12 cellular contexts compared by ENCODE assay signal in genomic region chr6:154555075-154555677, GRCh38. TPM values are rescaled to one million over a fixed set of nuclear protein-coding genes. Genes with fewer than 3 reads are reported as not detected.
DNase-seq lines count a peak whose midpoint lies in the region; ATAC-seq and TF ChIP-seq lines count a peak whose summit lies in the region.
"Had no signal": no experiment of that assay in that cellular context is flagged by ENCODE, and none has a peak within 500 bp of the region (broad histone marks: within the 10 kb centered on the region; RNA-seq: fewer than 3 reads in every experiment).

No MANE protein-coding gene starts in this region.

- H3K9me3 Mint-ChIP-seq in progenitor cell of endocrine pancreas (ENCODE audit: low read depth) = peaks cover 3% of the 10 kb centered on the region
- H3K9me3 Mint-ChIP-seq: central memory CD8-positive, alpha-beta T cell; stimulated activated memory B cell treated with anti-CD40 and anti-IgM and Interleukin-4, amounts not matched to agents 10 μg/mL and 1 μg/mL and 100 μg/mL, for 72 hours had no signal

- H3K9me3 ChIP-seq in HEK293 (ENCODE audit: control insufficient read depth, insufficient read depth, low read depth, low read length) = no peaks in the 10 kb centered on the region

- no peak overlapping the region for H3K4me3 ChIP-seq in HEK293 (ENCODE audit: low read depth, low read length)

- TF ChIP-seq CTCF in HEK293 (tag by site-specific recombination; IDR thresholded peaks at IDR 0.05) (no peak), progenitor cell of endocrine pancreas (IDR thresholded peaks at IDR 0.05; ENCODE audit: unreplicated experiment) (no peak)

- H3K36me3 Mint-ChIP-seq in progenitor cell of endocrine pancreas (ENCODE audit: insufficient read depth) = no peaks in the 10 kb centered on the region
- H3K36me3 Mint-ChIP-seq: naive B cell; stimulated activated memory B cell treated with anti-CD40 and anti-IgM and Interleukin-4, amounts not matched to agents 10 μg/mL and 1 μg/mL and 100 μg/mL, for 72 hours had no signal

- no peaks in the 10 kb centered on the region for H3K36me3 ChIP-seq in HEK293 (ENCODE audit: control insufficient read depth in 2 of 2, insufficient read depth in 1 of 2, low read length in 2 of 2)

- POLR2A ChIA-PET in HEK293 (lab: Yijun Ruan, JAX) = interaction anchor here (0.7 to 2.0 kb wide), 9 partner anchors 9 to 180 kb away, joined by 3 to 13 read pairs (median 4); partner anchors contain the start of gene CNKSR3

- peak overlapping the region; percentile 59 for H3K27ac Mint-ChIP-seq in progenitor cell of endocrine pancreas
- H3K27ac Mint-ChIP-seq: naive B cell; stimulated activated memory B cell treated with anti-CD40 and anti-IgM and Interleukin-4, amounts not matched to agents 10 μg/mL and 1 μg/mL and 100 μg/mL, for 72 hours had no signal

- CTCF ChIA-PET in HEK293 (lab: Yijun Ruan, JAX) = interaction anchor here (0.7 to 1.4 kb wide), 6 partner anchors 42 to 249 kb away, joined by 3 to 4 read pairs (median 3); no protein-coding TSS in a partner anchor

- H3K27me3 Mint-ChIP-seq in progenitor cell of endocrine pancreas = no peaks in the 10 kb centered on the region

- intact Hi-C loops in posterior cingulate gyrus (cut with DNase I) = no loop called here

- no peak overlapping the region for H3K27ac ChIP-seq in HEK293 (ENCODE audit: extremely low read depth, low read depth, low read length)

- DNase-seq in glomerular visceral epithelial cell (ENCODE audit: extremely low spot score) (peak; percentile 71), progenitor cell of endocrine pancreas (ENCODE audit: low spot score, unreplicated experiment) (no peak), NCI-H1092 treated with DMSO at 0.1 percent for 48 hours (lab: John Stamatoyannopoulos, UW) (no peak), posterior cingulate gyrus (no peak)
- DNase-seq: naive B cell; NK-92 treated with Interleukin-12 subunit alpha and Interleukin-12 subunit beta, amount 100 ng/mL, for 24 hours had no signal

- peaks cover 4% of the 10 kb centered on the region for H3K4me1 ChIP-seq in HEK293 (ENCODE audit: control insufficient read depth, insufficient read depth, low read length)

- ATAC-seq in SK-N-SH treated with all-trans-retinoic acid at 6 μM for 48 hours = peak; percentile 97
- no peak for ATAC-seq in HG02973 (IDR thresholded peaks at IDR 0.05; ENCODE audit: unreplicated experiment)
- ATAC-seq in HG03342 (IDR thresholded peaks at IDR 0.05; ENCODE audit: unreplicated experiment) = no peak
- ATAC-seq: stimulated activated memory B cell treated with anti-CD40 and anti-IgM and Interleukin-4, amounts not matched to agents 10 μg/mL and 1 μg/mL and 100 μg/mL, for 72 hours had no signal

- peaks cover 14% of the 10 kb centered on the region for H3K4me1 Mint-ChIP-seq in progenitor cell of endocrine pancreas (ENCODE audit: low read depth)
- H3K4me1 Mint-ChIP-seq: central memory CD8-positive, alpha-beta T cell; naive B cell; stimulated activated memory B cell treated with anti-CD40 and anti-IgM and Interleukin-4, amounts not matched to agents 10 μg/mL and 1 μg/mL and 100 μg/mL, for 72 hours had no signal

- H3K4me3 Mint-ChIP-seq in progenitor cell of endocrine pancreas (ENCODE audit: low read depth) = no peak overlapping the region
- H3K4me3 Mint-ChIP-seq: central memory CD8-positive, alpha-beta T cell; naive B cell; stimulated activated memory B cell treated with anti-CD40 and anti-IgM and Interleukin-4, amounts not matched to agents 10 μg/mL and 1 μg/mL and 100 μg/mL, for 72 hours had no signal

TF ChIP-seq in HEK293, 187 proteins besides CTCF, POLR2A, EP300 and RAD21 (continues in another document):
- peak; percentile 84 for TF ChIP-seq IKZF3 (tag by site-specific recombination; IDR thresholded peaks at IDR 0.05)
- peak; percentile 68 for TF ChIP-seq PRDM4 (tag by site-specific recombination; IDR thresholded peaks at IDR 0.05)
- TF ChIP-seq ZNF843 (tag by site-specific recombination; IDR thresholded peaks at IDR 0.05) = peak; percentile 93
- TF ChIP-seq ZNF239 (tag by site-specific recombination; IDR thresholded peaks at IDR 0.05) = no peak
- TF ChIP-seq GLI2 (tag by site-specific recombination; IDR thresholded peaks at IDR 0.05; ENCODE audit: borderline replicate concordance, low read depth) = peak; percentile 47; the same call in 1 of the 2 replicates
- TF ChIP-seq, protein P1, sequence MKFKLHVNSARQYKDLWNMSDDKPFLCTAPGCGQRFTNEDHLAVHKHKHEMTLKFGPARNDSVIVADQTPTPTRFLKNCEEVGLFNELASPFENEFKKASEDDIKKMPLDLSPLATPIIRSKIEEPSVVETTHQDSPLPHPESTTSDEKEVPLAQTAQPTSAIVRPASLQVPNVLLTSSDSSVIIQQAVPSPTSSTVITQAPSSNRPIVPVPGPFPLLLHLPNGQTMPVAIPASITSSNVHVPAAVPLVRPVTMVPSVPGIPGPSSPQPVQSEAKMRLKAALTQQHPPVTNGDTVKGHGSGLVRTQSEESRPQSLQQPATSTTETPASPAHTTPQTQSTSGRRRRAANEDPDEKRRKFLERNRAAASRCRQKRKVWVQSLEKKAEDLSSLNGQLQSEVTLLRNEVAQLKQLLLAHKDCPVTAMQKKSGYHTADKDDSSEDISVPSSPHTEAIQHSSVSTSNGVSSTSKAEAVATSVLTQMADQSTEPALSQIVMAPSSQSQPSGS (tag by site-specific recombination; IDR thresholded peaks at IDR 0.05; ENCODE audit: low read depth) = peak; percentile 97
- peak; percentile 56; the same call in 1 of the 2 replicates for TF ChIP-seq ZNF561 (tag by site-specific recombination; IDR thresholded peaks at IDR 0.05; ENCODE audit: borderline replicate concordance)
- peak; percentile 84 for TF ChIP-seq ZNF24 (tag by site-specific recombination; IDR thresholded peaks at IDR 0.05)
- TF ChIP-seq KLF1 (tag by site-specific recombination; IDR thresholded peaks at IDR 0.05) = peak; percentile 66

TF ChIP-seq in SK-N-SH treated with all-trans-retinoic acid at 6 μM for 48 hours, 23 proteins besides CTCF, POLR2A, EP300 and RAD21:
- TF ChIP-seq, protein P2, sequence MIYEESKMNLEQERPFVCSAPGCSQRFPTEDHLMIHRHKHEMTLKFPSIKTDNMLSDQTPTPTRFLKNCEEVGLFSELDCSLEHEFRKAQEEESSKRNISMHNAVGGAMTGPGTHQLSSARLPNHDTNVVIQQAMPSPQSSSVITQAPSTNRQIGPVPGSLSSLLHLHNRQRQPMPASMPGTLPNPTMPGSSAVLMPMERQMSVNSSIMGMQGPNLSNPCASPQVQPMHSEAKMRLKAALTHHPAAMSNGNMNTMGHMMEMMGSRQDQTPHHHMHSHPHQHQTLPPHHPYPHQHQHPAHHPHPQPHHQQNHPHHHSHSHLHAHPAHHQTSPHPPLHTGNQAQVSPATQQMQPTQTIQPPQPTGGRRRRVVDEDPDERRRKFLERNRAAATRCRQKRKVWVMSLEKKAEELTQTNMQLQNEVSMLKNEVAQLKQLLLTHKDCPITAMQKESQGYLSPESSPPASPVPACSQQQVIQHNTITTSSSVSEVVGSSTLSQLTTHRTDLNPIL (CRISPR knock-in tag; IDR thresholded peaks at IDR 0.05; ENCODE audit: low read depth) = peak; percentile 73; the same call in 1 of the 2 replicates
- TF ChIP-seq ZNF70 (CRISPR knock-in tag; IDR thresholded peaks at IDR 0.05) (no peak), TSHZ2 (CRISPR knock-in tag; IDR thresholded peaks at IDR 0.05) (no peak), BACH2 (CRISPR knock-in tag; IDR thresholded peaks at IDR 0.05; ENCODE audit: borderline replicate concordance) (no peak), TOX (CRISPR knock-in tag; IDR thresholded peaks at IDR 0.05; ENCODE audit: borderline replicate concordance) (no peak), ZFP30 (CRISPR knock-in tag; IDR thresholded peaks at IDR 0.05) (no peak), ARNTL (CRISPR knock-in tag; IDR thresholded peaks at IDR 0.05; ENCODE audit: borderline replicate concordance, low read depth) (no peak)

RNA-seq across cellular contexts. Expression of gene CNKSR3, which starts 44.7 kb away (rescaled TPM):
- 17.3 and 20.3 TPM in 2 replicates for total RNA-seq in progenitor cell of endocrine pancreas

Comparison
In these comparisons a context has a peak if more than half of its experiments do, and no peak if none do; other contexts are left out.
1. Of the 2 proteins assayed by ChIP-seq in both HEK293 and SK-N-SH treated with all-trans-retinoic acid at 6 μM for 48 hours: peak only in HEK293: PATZ1; only in SK-N-SH treated with all-trans-retinoic acid at 6 μM for 48 hours: none; in both: none; in neither: 1.